28 cellular contexts compared by ENCODE assay signal in genomic region chr11:4184163-4184916, GRCh38.
A peak's percentile ranks its signal among the peaks of the same experiment; 100 is the strongest.
DNase-seq lines count a peak whose midpoint lies in the region; ATAC-seq and TF ChIP-seq lines count a peak whose summit lies in the region.
"Had no signal": no experiment of that assay in that cellular context is flagged by ENCODE, and none has a peak within 500 bp of the region (broad histone marks: within the 10 kb centered on the region; RNA-seq: fewer than 3 reads in every experiment).

No MANE protein-coding gene starts in this region.

- H3K4me1 ChIP-seq in heart left ventricle (peaks cover 0 to 23% (median 4%) of the 10 kb centered on the region in 12 donors), mesodermal cell (ENCODE audit: control insufficient read depth, insufficient read depth, low read length, poor library complexity, severe bottlenecking) (peaks cover 7% of the 10 kb centered on the region)
- H3K4me1 ChIP-seq: foreskin keratinocyte, pancreas had no signal

- H3K4me3 ChIP-seq in heart left ventricle (no peak overlapping the region), mesodermal cell (ENCODE audit: extremely low read depth, insufficient read depth, low read length, poor library complexity, severe bottlenecking) (no peak overlapping the region)
- H3K4me3 ChIP-seq: BLaER1, pancreas, SJSA1, testis had no signal

- H3K36me3 ChIP-seq in heart left ventricle (no peaks in the 10 kb centered on the region), mesodermal cell (ENCODE audit: control insufficient read depth, insufficient read depth, low read length) (no peaks in the 10 kb centered on the region)
- H3K36me3 ChIP-seq: BLaER1, pancreas, SJSA1 had no signal

- H3K27ac Mint-ChIP-seq in T-helper 17 cell = peak overlapping the region; percentile 82
- H3K27ac Mint-ChIP-seq: activated B cell treated with CpG ODN at 0.5 μM for 24 hours; activated naive CD8-positive, alpha-beta T cell treated with anti-CD3 and anti-CD28 coated beads, Interleukin-2, amount 50 U/mL, for 24 hours; activated T-cell treated with anti-CD3 and anti-CD28 coated beads, Interleukin-2, amount 50 U/mL, for 72 hours; nephron progenitor cell had no signal

- H3K36me3 Mint-ChIP-seq in T-helper 17 cell (ENCODE audit: low read depth) = no peaks in the 10 kb centered on the region

- CTCF ChIA-PET in HEK293T (lab: Yijun Ruan, JAX) = interaction anchor here (1.8 kb wide), 1 partner anchor 355 kb away, joined by 4 read pairs; no protein-coding TSS in a partner anchor

- no peak overlapping the region for H3K4me3 Mint-ChIP-seq in T-helper 17 cell
- H3K4me3 Mint-ChIP-seq: activated B cell treated with CpG ODN at 0.5 μM for 24 hours; activated naive CD8-positive, alpha-beta T cell treated with anti-CD3 and anti-CD28 coated beads, Interleukin-2, amount 50 U/mL, for 24 hours; activated T-cell treated with anti-CD3 and anti-CD28 coated beads, Interleukin-2, amount 50 U/mL, for 72 hours; nephron progenitor cell had no signal

- no peak for TF ChIP-seq POLR2A in heart left ventricle (IDR thresholded peaks at IDR 0.05)

- no peak for TF ChIP-seq CTCF in heart left ventricle (IDR thresholded peaks at IDR 0.05)

- H3K4me1 Mint-ChIP-seq in T-helper 17 cell = peaks cover 9% of the 10 kb centered on the region

- 44 to 59% (median 46%) methylated on average over 7 of the region's 7 CpGs for WGBS in heart left ventricle, 4 donors
- WGBS in mesodermal cell (ENCODE audit: insufficient coverage in 2 of 2), 2 experiments = 69 to 78% methylated on average over 4 to 6 of the region's 7 CpGs

- POLR2A ChIA-PET in HEK293T (lab: Yijun Ruan, JAX) = no interaction called here

- H3K9me3 ChIP-seq in T-helper 17 cell (ENCODE audit: control insufficient read depth, low read length, poor library complexity, severe bottlenecking) = no peaks in the 10 kb centered on the region
- no peaks in the 10 kb centered on the region for H3K9me3 ChIP-seq in heart left ventricle
- H3K9me3 ChIP-seq in mesodermal cell (ENCODE audit: control insufficient read depth, low read length) = no peaks in the 10 kb centered on the region
- H3K9me3 ChIP-seq: BLaER1, pancreas, SJSA1, testis had no signal

- intact Hi-C loops in heart left ventricle (cut with DNase I) = loop anchor here in 6 of 10 donors (5.0 to 10.0 kb wide), 4 partner anchors 450 to 823 kb away; partner anchors contain the start of genes OR51D1 (in 1 of the 6) and OR51F2 (in 1 of the 6)

- H3K27me3 ChIP-seq in heart left ventricle = no peaks in the 10 kb centered on the region
- H3K27me3 ChIP-seq: BLaER1, foreskin keratinocyte, pancreas, SJSA1, testis had no signal

- H3K27me3 Mint-ChIP-seq in T-helper 17 cell = peaks cover 18% of the 10 kb centered on the region

- ATAC-seq in T-helper 17 cell = no peak
- peak; percentile 38 to 70 (median 60) for ATAC-seq in heart left ventricle
- ATAC-seq in GM21529 (IDR thresholded peaks at IDR 0.05; ENCODE audit: unreplicated experiment) = no peak
- ATAC-seq: activated naive CD8-positive, alpha-beta T cell treated with anti-CD3 and anti-CD28 coated beads, Interleukin-2, amount 50 U/mL, for 24 hours; activated T-cell treated with anti-CD3 and anti-CD28 coated beads, Interleukin-2, amount 50 U/mL, for 72 hours; esophagus mucosa; foreskin keratinocyte; pancreas; stimulated activated naive CD8-positive, alpha-beta T cell treated with anti-CD3 and anti-CD28 coated beads, Interleukin-15, Interleukin-2, amounts not matched to agents 100 U/mL and 50 U/mL, for 24 hours had no signal

- DNase-seq in ELF-1 (ENCODE audit: low read depth, low spot score) (peak; percentile 23), T-helper 17 cell (no peak), heart left ventricle (peak in 2 of 5 donors; percentile 54 to 56), HEK293T (ENCODE audit: extremely low spot score) (no peak), DMS114 treated with DMSO at 0.1 percent for 48 hours (lab: John Stamatoyannopoulos, UW; ENCODE audit: unreplicated experiment) (no peak)
- DNase-seq: ACHN; activated B cell treated with CpG ODN at 0.5 μM for 24 hours; activated CD4-positive, alpha-beta T cell treated with anti-CD3 and anti-CD28 coated beads, Interleukin-2, amount 50 U/mL, for 48 hours; activated naive CD4-positive, alpha-beta T cell; activated naive CD8-positive, alpha-beta T cell treated with anti-CD3 and anti-CD28 coated beads, Interleukin-2, amount 50 U/mL, for 24 hours; activated T-cell treated with anti-CD3 and anti-CD28 coated beads, Interleukin-2, amount 50 U/mL, for 72 hours; caudate nucleus; cortex of kidney; foreskin keratinocyte; mammary epithelial cell; NCI-H1436 treated with DMSO at 0.1 percent for 48 hours; NCI-H226; NCI-H69; nephron progenitor cell; pancreas; stimulated activated CD4-positive, alpha-beta T cell treated with anti-CD3 and anti-CD28 coated beads, Interleukin-1b, Interleukin-23, amount 100 ng/mL, for 48 hours; stimulated activated naive CD8-positive, alpha-beta T cell treated with anti-CD3 and anti-CD28 coated beads, Interleukin-15, Interleukin-2, amounts not matched to agents 100 U/mL and 50 U/mL, for 24 hours; testis had no signal

- peak overlapping the region in 2 of 12 donors; percentile 28 to 40 for H3K27ac ChIP-seq in heart left ventricle
- H3K27ac ChIP-seq in mesodermal cell (ENCODE audit: low read depth, low read length, severe bottlenecking) = peak overlapping the region; percentile 47
- H3K27ac ChIP-seq: BLaER1, foreskin keratinocyte, pancreas, SJSA1, testis had no signal

TF ChIP-seq in HEK293T, 16 proteins besides CTCF, POLR2A, EP300 and RAD21:
- TF ChIP-seq SP1 (IDR thresholded peaks at IDR 0.05) = no peak
- no peak for TF ChIP-seq TARDBP (IDR thresholded peaks at IDR 0.05)
- no peak for TF ChIP-seq FOXM1 (IDR thresholded peaks at IDR 0.05; ENCODE audit: borderline replicate concordance)

Comparison
In these comparisons a context has a peak if more than half of its experiments do, and no peak if none do; other contexts are left out.
1. ATAC-seq: peak in heart left ventricle (4 of 4); none in T-helper 17 cell (single experiment) and GM21529 (single experiment).